Comparison of ENCODE assay signal across 8 cellular contexts in genomic region chr4:118740869-118741268, GRCh38. TPM values are rescaled to one million over a fixed set of nuclear protein-coding genes. Genes with fewer than 3 reads are reported as not detected.
A peak's percentile ranks its signal among the peaks of the same experiment; 100 is the strongest.
DNase-seq lines count a peak whose midpoint lies in the region; ATAC-seq and TF ChIP-seq lines count a peak whose summit lies in the region.

No MANE protein-coding gene starts in this region.

- H3K4me1 Mint-ChIP-seq in neural crest cell = peaks cover 5% of the 10 kb centered on the region

- no peak for TF ChIP-seq POLR2A in NB4 (IDR thresholded peaks at IDR 0.05; ENCODE audit: extremely low read depth, insufficient read length)

- H3K4me3 ChIP-seq in NB4 (ENCODE audit: low read depth, low read length) = no peak overlapping the region
- H3K4me3 ChIP-seq in choroid plexus epithelial cell (ENCODE audit: low read depth, low read length) = no peak overlapping the region

- H3K4me3 Mint-ChIP-seq in neural crest cell = no peak overlapping the region

- no peaks in the 10 kb centered on the region for H3K9me3 Mint-ChIP-seq in neural crest cell

- no peak for TF ChIP-seq CTCF in NB4 (IDR thresholded peaks at IDR 0.05; ENCODE audit: low read depth, low read length)
- TF ChIP-seq CTCF in choroid plexus epithelial cell (conservative IDR thresholded peaks at IDR 0.05; ENCODE audit: low read depth, low read length) = peak; percentile 19
- TF ChIP-seq CTCF in neural crest cell (conservative IDR thresholded peaks at IDR 0.05) = peak; percentile 68

- DNase-seq in COLO829 (ENCODE audit: low spot score) = peak; percentile 44
- peak; percentile 22 for DNase-seq in NB4 (ENCODE audit: low read depth)
- DNase-seq in choroid plexus epithelial cell (ENCODE audit: low read depth) = peak; percentile 49
- no peak for DNase-seq in neural crest cell (ENCODE audit: low read depth, low spot score)
- no peak for DNase-seq in islet precursor cell
- no peak for DNase-seq in NCI-H1048 (lab: John Stamatoyannopoulos, UW)
- no peak for DNase-seq in C1 segment of cervical spinal cord (lab: John Stamatoyannopoulos, UW)

- no peaks in the 10 kb centered on the region for H3K36me3 Mint-ChIP-seq in neural crest cell (ENCODE audit: low read depth)

- H3K27ac Mint-ChIP-seq in neural crest cell (ENCODE audit: unreplicated experiment) = no peak overlapping the region

- ATAC-seq in HG03520 (IDR thresholded peaks at IDR 0.05; ENCODE audit: unreplicated experiment) = no peak

- H3K27me3 Mint-ChIP-seq in neural crest cell (ENCODE audit: low read depth) = no peaks in the 10 kb centered on the region

RNA-seq across cellular contexts. Expression of gene METTL14, which starts 55.7 kb away (rescaled TPM):
- total RNA-seq in neural crest cell = 53.6 and 58.1 TPM in 2 replicates

Comparison
In these comparisons a context has a peak if more than half of its experiments do, and no peak if none do; other contexts are left out.
1. DNase-seq: peak in COLO829 (single experiment), NB4 (single experiment) and choroid plexus epithelial cell (single experiment); none in neural crest cell (single experiment), islet precursor cell (single experiment), NCI-H1048 (single experiment) and C1 segment of cervical spinal cord (0 of 14).